8 cellular contexts compared by ENCODE assay signal in genomic region chr1:174158767-174159252, GRCh38. TPM values are rescaled to one million over a fixed set of nuclear protein-coding genes. Genes with fewer than 3 reads are reported as not detected.
DNase-seq lines count a peak whose midpoint lies in the region; ATAC-seq and TF ChIP-seq lines count a peak whose summit lies in the region.

No MANE protein-coding gene starts in this region.

- H3K27me3 Mint-ChIP-seq in brain: peaks cover 5% of the 10 kb centered on the region

- no peaks in the 10 kb centered on the region for H3K36me3 Mint-ChIP-seq in brain

- H3K4me1 ChIP-seq in lung (ENCODE audit: control insufficient read depth in 2 of 2, insufficient read depth in 2 of 2, low read length in 2 of 2): peaks cover 0 to 2% of the 10 kb centered on the region in 2 donors
- no peaks in the 10 kb centered on the region for H3K4me1 ChIP-seq in uterus

- H3K27me3 ChIP-seq in MG63: no peaks in the 10 kb centered on the region
- no peaks in the 10 kb centered on the region for H3K27me3 ChIP-seq in lung (ENCODE audit: control insufficient read depth, insufficient read depth)
- H3K27me3 ChIP-seq in uterus: no peaks in the 10 kb centered on the region

- WGBS in lung, 2 donors: 0 to 2% methylated on average over 23 of the region's 23 CpGs

- peaks cover 36% of the 10 kb centered on the region for H3K4me1 Mint-ChIP-seq in brain

- no peak for ATAC-seq in lung (ENCODE audit: insufficient read depth, low FRiP score)

- TF ChIP-seq CTCF in brain (conservative IDR thresholded peaks at IDR 0.05) (no peak), lung (IDR thresholded peaks at IDR 0.05; ENCODE audit: control extremely low read depth, extremely low read depth) (no peak), uterus (IDR thresholded peaks at IDR 0.05) (no peak)

- intact Hi-C loops in uterus (cut with DNase I; ENCODE audit: low total_unique reads): no loop called here

- peak overlapping the region; percentile 88 to 99 (median 91) for H3K4me3 Mint-ChIP-seq in brain

- peak overlapping the region; percentile 75 to 85 for H3K27ac ChIP-seq in lung (ENCODE audit: low read depth in 1 of 2, low read length in 1 of 2)
- peak overlapping the region; percentile 89 to 93 for H3K27ac ChIP-seq in uterus

- no peak for TF ChIP-seq POLR2A in uterus (IDR thresholded peaks at IDR 0.05)

- DNase-seq in SIG-M5 treated with dmso at 0.1 percent for 504 hours (lab: John Stamatoyannopoulos, UW; ENCODE audit: unreplicated experiment) (peak; percentile 66), SIG-M5 (lab: John Stamatoyannopoulos, UW) (no peak), MG63 (no peak), lung (ENCODE audit: low spot score) (no peak), uterus (no peak), kidney tubule cell (ENCODE audit: low spot score) (no peak), mesenteric fat pad (ENCODE audit: low spot score) (no peak)

- peak overlapping the region; percentile 100 for H3K4me3 ChIP-seq in MG63
- peak overlapping the region; percentile 50 for H3K4me3 ChIP-seq in lung
- peak overlapping the region; percentile 74 to 100 for H3K4me3 ChIP-seq in uterus

- peak overlapping the region; percentile 65 to 87 (median 84) for H3K27ac Mint-ChIP-seq in brain

- H3K9me3 ChIP-seq in MG63: no peaks in the 10 kb centered on the region
- H3K9me3 ChIP-seq in lung (ENCODE audit: control insufficient read depth in 2 of 2, insufficient read depth in 1 of 2, low read length in 1 of 2): no peaks in the 10 kb centered on the region
- H3K9me3 ChIP-seq in uterus: no peaks in the 10 kb centered on the region

- H3K9me3 Mint-ChIP-seq in brain: no peaks in the 10 kb centered on the region

- H3K36me3 ChIP-seq in MG63 (peaks cover 2% of the 10 kb centered on the region; the same call in 1 of the 2 replicates), lung (ENCODE audit: control insufficient read depth in 2 of 2, insufficient read depth in 2 of 2, low read length in 2 of 2) (no peaks in the 10 kb centered on the region), uterus (no peaks in the 10 kb centered on the region)

RNA-seq across cellular contexts. Expression of gene RABGAP1L, which starts 0.5 kb away (rescaled TPM):
- 8.9 and 14.8 TPM in 2 replicates for total RNA-seq in MG63 (2014; rRNA removed; shearing (Covaris generic); ENCODE audit: low replicate concordance)
- polyA plus RNA-seq in brain (ENCODE audit: insufficient read depth, low read depth, low replicate concordance) (17.1 TPM), lung (10 to 100 TPM; 16.0 to 30.8 TPM)
- total RNA-seq in lung (100 to 1,000 TPM in 1 of 2 donors, 10 to 100 TPM in 1; 58.2 to 123 TPM), uterus (10 to 100 TPM; 19.1 to 93.7 (median 35.1) TPM), mesenteric fat pad (38.0 TPM)

Comparison
In these comparisons a context has a peak if more than half of its experiments do, and no peak if none do; other contexts are left out.
1. H3K4me3 ChIP-seq: peak in every context shown above with its lines; median percentile 100 in MG63; 87 in uterus; 50 in lung.